In genomic region chr21:9739240-9739639, GRCh38 we compare ENCODE assay signal across 25 cellular contexts.
DNase-seq lines count a peak whose midpoint lies in the region; ATAC-seq and TF ChIP-seq lines count a peak whose summit lies in the region.
"Had no signal": no experiment of that assay in that cellular context is flagged by ENCODE, and none has a peak within 500 bp of the region (broad histone marks: within the 10 kb centered on the region; RNA-seq: fewer than 3 reads in every experiment).

No MANE protein-coding gene starts in this region.

- TF ChIP-seq CTCF in vagina (IDR thresholded peaks at IDR 0.05): no peak
- TF ChIP-seq CTCF in breast epithelium (IDR thresholded peaks at IDR 0.05): no peak
- TF ChIP-seq CTCF in ovary (IDR thresholded peaks at IDR 0.05): no peak

- no peak overlapping the region for H2BK15ac ChIP-seq in mesendoderm (replicated peaks; ENCODE audit: low read depth)
- H2BK15ac ChIP-seq in neuronal stem cell (ENCODE audit: low read length): no peak overlapping the region

- intact Hi-C loops in vagina (cut with DNase I): no loop called here
- intact Hi-C loops in breast epithelium (cut with DNase I; ENCODE audit: low total_unique reads): no loop called here
- intact Hi-C loops in ovary (cut with DNase I): no loop called here

- no peak overlapping the region for H3K4me2 ChIP-seq in mesendoderm (ENCODE audit: low read length)
- H3K4me2 ChIP-seq in neuronal stem cell (ENCODE audit: insufficient read depth, low read length, poor library complexity, severe bottlenecking): no peak overlapping the region
- H3K4me2 ChIP-seq: BLaER1 had no signal

- H2AFZ ChIP-seq in neuronal stem cell (ENCODE audit: low read length): no peak overlapping the region

- H2BK12ac ChIP-seq in neuronal stem cell (ENCODE audit: low read length): no peak overlapping the region

- H3K9me3 ChIP-seq in HUES48 (ENCODE audit: control insufficient read depth, insufficient read depth, low read length): peaks cover 95% of the 10 kb centered on the region
- H3K9me3 ChIP-seq in vagina: peaks cover 6% of the 10 kb centered on the region
- peaks cover 19 to 36% of the 10 kb centered on the region in 2 donors for H3K9me3 ChIP-seq in breast epithelium
- peaks cover 0 to 6% of the 10 kb centered on the region in 2 donors for H3K9me3 ChIP-seq in ovary
- H3K9me3 ChIP-seq in neuronal stem cell (replicated peaks in 1 of 2; ENCODE audit: control insufficient read depth in 2 of 2, insufficient read depth in 1 of 2, low read depth in 1 of 2, low read length in 2 of 2): peaks cover 0 to 27% of the 10 kb centered on the region in 2 donors

- H3K27ac ChIP-seq in HUES48 (ENCODE audit: low read depth, low read length): no peak overlapping the region
- no peak overlapping the region for H3K27ac ChIP-seq in mesendoderm (ENCODE audit: low read depth, low read length)
- no peak overlapping the region for H3K27ac ChIP-seq in vagina
- H3K27ac ChIP-seq in breast epithelium: no peak overlapping the region
- H3K27ac ChIP-seq in ovary: no peak overlapping the region
- no peak overlapping the region for H3K27ac ChIP-seq in neuronal stem cell (replicated peaks; ENCODE audit: low read length)
- H3K27ac ChIP-seq: BLaER1 had no signal

- H3K14ac ChIP-seq in neuronal stem cell (ENCODE audit: low read length): no peak overlapping the region

- no peaks in the 10 kb centered on the region for H3K79me2 ChIP-seq in mesendoderm (ENCODE audit: control insufficient read depth, insufficient read depth, low read length)

- TF ChIP-seq EP300 in ovary (IDR thresholded peaks at IDR 0.05): no peak

- H3K56ac ChIP-seq in mesendoderm (ENCODE audit: low read length): no peak overlapping the region

- H2AK5ac ChIP-seq in mesendoderm (ENCODE audit: low read length): no peak overlapping the region
- no peak overlapping the region for H2AK5ac ChIP-seq in neuronal stem cell (ENCODE audit: low read depth, low read length)

- H3K79me1 ChIP-seq in mesendoderm (ENCODE audit: low read length) (no peaks in the 10 kb centered on the region), neuronal stem cell (ENCODE audit: low read depth, low read length) (no peaks in the 10 kb centered on the region)

- TF ChIP-seq POLR2A in vagina (IDR thresholded peaks at IDR 0.05) (no peak), breast epithelium (IDR thresholded peaks at IDR 0.05) (no peak), ovary (IDR thresholded peaks at IDR 0.05) (no peak)

- no CpG with 5 or more reads among the region's 3 CpGs for WGBS in mesendoderm (ENCODE audit: extremely low coverage, insufficient coverage, low lambda C conversion rate)
- WGBS in ovary, 3 donors: 49 to 59% (median 53%) methylated on average over 3 of the region's 3 CpGs
- no CpG with 5 or more reads among the region's 3 CpGs for WGBS in neuronal stem cell (ENCODE audit: extremely low coverage in 2 of 2, insufficient read length in 2 of 2, insufficient replicate concordance in 1 of 2), 2 donors

- no peak overlapping the region for H4K91ac ChIP-seq in neuronal stem cell (ENCODE audit: low read depth, low read length, poor library complexity)

- no peak for ATAC-seq in left lobe of liver
- ATAC-seq: GM12878 had no signal

- no peak overlapping the region for H4K8ac ChIP-seq in mesendoderm (ENCODE audit: low read depth, low read length)
- no peak overlapping the region for H4K8ac ChIP-seq in neuronal stem cell (ENCODE audit: low read depth, low read length)

- H3K4me3 ChIP-seq in HUES48 (ENCODE audit: low read depth, low read length) (0 out of 2 replicates have a peak overlapping the region, but pooled peaks have one; percentile 8), mesendoderm (ENCODE audit: low read length) (peak overlapping the region; percentile 12), vagina (no peak overlapping the region), breast epithelium (no peak overlapping the region), ovary (no peak overlapping the region), neuronal stem cell (ENCODE audit: low read length in 2 of 2) (no peak overlapping the region)
- H3K4me3 ChIP-seq: BLaER1, GM12878 had no signal

- H3K9ac ChIP-seq in HUES48 (ENCODE audit: low read depth, low read length) (no peak overlapping the region), mesendoderm (ENCODE audit: low read length) (no peak overlapping the region), neuronal stem cell (ENCODE audit: low read depth, low read length, poor library complexity) (no peak overlapping the region)
- H3K9ac ChIP-seq: BLaER1 had no signal

- H3K23ac ChIP-seq in mesendoderm (ENCODE audit: low read length) (no peak overlapping the region), neuronal stem cell (ENCODE audit: low read depth, low read length, poor library complexity) (no peak overlapping the region)

- no peaks in the 10 kb centered on the region for H3K36me3 ChIP-seq in HUES48 (ENCODE audit: control insufficient read depth, insufficient read depth, low read length)
- no peaks in the 10 kb centered on the region for H3K36me3 ChIP-seq in mesendoderm (ENCODE audit: control insufficient read depth, insufficient read depth, low read length)
- no peaks in the 10 kb centered on the region for H3K36me3 ChIP-seq in vagina
- no peaks in the 10 kb centered on the region for H3K36me3 ChIP-seq in breast epithelium
- no peaks in the 10 kb centered on the region for H3K36me3 ChIP-seq in ovary
- no peaks in the 10 kb centered on the region for H3K36me3 ChIP-seq in neuronal stem cell (replicated peaks in 1 of 2; ENCODE audit: control insufficient read depth in 2 of 2, insufficient read depth in 2 of 2, low read length in 2 of 2)
- H3K36me3 ChIP-seq: BE2C, BLaER1 had no signal

- DNase-seq in left lobe of liver (ENCODE audit: low spot score) (peak; percentile 19), mesendoderm (no peak), vagina (ENCODE audit: extremely low spot score in 2 of 2) (peak; percentile 83 to 92), NCI-H1092 treated with DMSO at 0.1 percent for 48 hours (lab: John Stamatoyannopoulos, UW) (no peak), breast epithelium (ENCODE audit: low spot score in 2 of 2) (no peak), ovary (no peak), neuronal stem cell (ENCODE audit: low spot score) (no peak)
- DNase-seq: 8988T; ACHN; BE2C; C1 segment of cervical spinal cord; CD4-positive, alpha-beta memory T cell; CD4-positive, CD25-positive, alpha-beta regulatory T cell; CD8-positive, alpha-beta memory T cell; COR-L47; DMS 273 treated with DMSO at 0.1 percent for 48 hours; DMS153; DMS53; DMS79; DND-41; EL; GDM1 had no signal

- H2BK5ac ChIP-seq in mesendoderm (ENCODE audit: low read length): no peak overlapping the region
- no peak overlapping the region for H2BK5ac ChIP-seq in neuronal stem cell (ENCODE audit: low read length)

- H3K4me1 ChIP-seq in HUES48 (ENCODE audit: control insufficient read depth, insufficient read depth, low read length): no peaks in the 10 kb centered on the region
- H3K4me1 ChIP-seq in mesendoderm (ENCODE audit: control insufficient read depth, low read depth, low read length): no peaks in the 10 kb centered on the region
- no peaks in the 10 kb centered on the region for H3K4me1 ChIP-seq in vagina
- no peaks in the 10 kb centered on the region for H3K4me1 ChIP-seq in breast epithelium
- no peaks in the 10 kb centered on the region for H3K4me1 ChIP-seq in ovary (ENCODE audit: insufficient read depth)
- no peaks in the 10 kb centered on the region for H3K4me1 ChIP-seq in neuronal stem cell (ENCODE audit: control insufficient read depth in 2 of 2, insufficient read depth in 1 of 2, low read depth in 1 of 2, low read length in 2 of 2)
- H3K4me1 ChIP-seq: BE2C, BLaER1 had no signal

- H3K27me3 ChIP-seq in HUES48 (ENCODE audit: control insufficient read depth, insufficient read depth, low read length) (no peaks in the 10 kb centered on the region), mesendoderm (ENCODE audit: insufficient read depth, low read length, poor library complexity) (no peaks in the 10 kb centered on the region), vagina (no peaks in the 10 kb centered on the region), breast epithelium (no peaks in the 10 kb centered on the region), ovary (no peaks in the 10 kb centered on the region), neuronal stem cell (ENCODE audit: control insufficient read depth in 3 of 3, insufficient read depth in 3 of 3, low read depth in 1 of 3, low read length in 3 of 3) (no peaks in the 10 kb centered on the region)
- H3K27me3 ChIP-seq: BE2C, BLaER1 had no signal

- H3K18ac ChIP-seq in mesendoderm (ENCODE audit: low read length) (no peak overlapping the region), neuronal stem cell (ENCODE audit: low read length) (no peak overlapping the region)

- H2BK120ac ChIP-seq in mesendoderm (ENCODE audit: low read depth, low read length) (no peak overlapping the region), neuronal stem cell (ENCODE audit: low read depth, low read length) (no peak overlapping the region)

- H3K4ac ChIP-seq in mesendoderm (ENCODE audit: low read depth, low read length): no peak overlapping the region
- H3K4ac ChIP-seq in neuronal stem cell (ENCODE audit: low read length): no peak overlapping the region

- no peak overlapping the region for H4K5ac ChIP-seq in mesendoderm (ENCODE audit: low read length)

Comparison
In these comparisons a context has a peak if more than half of its experiments do, and no peak if none do; other contexts are left out.
1. H3K4me3 ChIP-seq: peak in HUES48 (single experiment) and mesendoderm (single experiment); none in vagina (0 of 2), breast epithelium (0 of 3), ovary (single experiment) and neuronal stem cell (0 of 2).
2. DNase-seq: peak in left lobe of liver (single experiment) and vagina (2 of 2); none in mesendoderm (single experiment), NCI-H1092 treated with DMSO at 0.1 percent for 48 hours (single experiment), breast epithelium (0 of 2), ovary (0 of 5) and neuronal stem cell (single experiment).